8 cellular contexts compared by ENCODE assay signal in genomic region chr1:156160744-156161181, GRCh38. TPM values are rescaled to one million over a fixed set of nuclear protein-coding genes. Genes with fewer than 3 reads are reported as not detected.
DNase-seq lines count a peak whose midpoint lies in the region; ATAC-seq, FAIRE-seq and TF ChIP-seq lines count a peak whose summit lies in the region.

No MANE protein-coding gene starts in this region.

- peak overlapping the region; percentile 59 for H3K27ac Mint-ChIP-seq in chondrocyte (ENCODE audit: unreplicated experiment)

- peaks cover 16% of the 10 kb centered on the region for H3K4me1 Mint-ChIP-seq in chondrocyte (ENCODE audit: low read depth)

- intact Hi-C loops in left lung (cut with DNase I), result no loop called here

- H3K4me1 ChIP-seq in left lung, result peaks cover 11 to 64% of the 10 kb centered on the region in 2 donors

- H3K9me3 Mint-ChIP-seq in chondrocyte (ENCODE audit: low read depth), result peaks cover 3% of the 10 kb centered on the region

- H3K4me3 Mint-ChIP-seq in chondrocyte (ENCODE audit: unreplicated experiment), result peak overlapping the region; percentile 60

- peak overlapping the region in 1 of 2 donors; percentile 26 for H3K4me3 ChIP-seq in left lung

- H3K27me3 Mint-ChIP-seq in chondrocyte (ENCODE audit: low read depth), result peaks cover 4% of the 10 kb centered on the region

- H3K27me3 ChIP-seq in left lung, result no peaks in the 10 kb centered on the region

- peaks cover 5% of the 10 kb centered on the region for H3K36me3 Mint-ChIP-seq in chondrocyte (ENCODE audit: low read depth)

- H3K9me3 ChIP-seq in left lung, result no peaks in the 10 kb centered on the region

- FAIRE-seq in HTR-8/SVneo (lab: Jason Lieb, UNC), result no peak

- peak; percentile 84 for DNase-seq in HTR-8/SVneo (ENCODE audit: insufficient read length, low spot score)
- no peak for DNase-seq in chondrocyte (ENCODE audit: low spot score)
- peak; percentile 77 to 85 for DNase-seq in left lung
- peak; percentile 56 to 78 for DNase-seq in stimulated activated CD4-positive, alpha-beta T cell treated with anti-CD3 and anti-CD28 coated beads, Interleukin-1b, Interleukin-23, amount 100 ng/mL, for 4 hours (ENCODE audit: low read depth in 2 of 2)
- DNase-seq in NCI-H1694 (lab: John Stamatoyannopoulos, UW), result no peak
- no peak for DNase-seq in NCI-H1436 treated with DMSO at 0.1 percent for 48 hours (lab: John Stamatoyannopoulos, UW)

- no peak for TF ChIP-seq CTCF in chondrocyte (IDR thresholded peaks at IDR 0.05)
- TF ChIP-seq CTCF in left lung (IDR thresholded peaks at IDR 0.05), result no peak

- peak; percentile 79 to 81 for ATAC-seq in activated CD4-positive, CD25-positive, alpha-beta regulatory T cell treated with anti-CD3 and anti-CD28 coated beads, Interleukin-2, amount 50 U/mL, for 24 hours
- ATAC-seq in left lung (peak; percentile 65), HG03354 (IDR thresholded peaks at IDR 0.05; ENCODE audit: poor library complexity, severe bottlenecking, unreplicated experiment) (no peak)

- peak overlapping the region in 1 of 2 donors; percentile 63 for H3K27ac ChIP-seq in left lung

- H3K36me3 ChIP-seq in left lung, result peaks cover 0 to 75% of the 10 kb centered on the region in 2 donors

RNA-seq across cellular contexts. Expression of gene SEMA4A, which starts 7.4 kb away (rescaled TPM):
- total RNA-seq in chondrocyte (1.6 to 2.5 TPM (median 2.0 TPM) in 3 replicates), left lung (10 to 100 TPM; 25.4 to 41.3 TPM)

RNA-seq across cellular contexts. Expression of gene SLC25A44, which starts 33.1 kb away (rescaled TPM):
- total RNA-seq in chondrocyte (13.4 to 17.5 TPM (median 17.2 TPM) in 3 replicates), left lung (10 to 100 TPM; 19.2 to 29.1 TPM)

RNA-seq across cellular contexts. Expression of gene LMNA, which starts 46.3 kb away (rescaled TPM):
- total RNA-seq in chondrocyte (641 to 675 TPM (median 641 TPM) in 3 replicates), left lung (100 to 1,000 TPM; 425 to 437 TPM)

RNA-seq across cellular contexts. Expression of gene PMF1, which starts 52.0 kb away (rescaled TPM):
- total RNA-seq in chondrocyte (35.8 to 40.5 TPM (median 38.6 TPM) in 3 replicates), left lung (10 to 100 TPM; 40.1 to 49.6 TPM)

Comparison
In these comparisons a context has a peak if more than half of its experiments do, and no peak if none do; other contexts are left out.
1. DNase-seq: peak in HTR-8/SVneo (single experiment), left lung (2 of 2) and stimulated activated CD4-positive, alpha-beta T cell treated with anti-CD3 and anti-CD28 coated beads, Interleukin-1b, Interleukin-23, amount 100 ng/mL, for 4 hours (2 of 2); none in chondrocyte (single experiment), NCI-H1694 (single experiment) and NCI-H1436 treated with DMSO at 0.1 percent for 48 hours (single experiment).